In the genomic region with DNA sequence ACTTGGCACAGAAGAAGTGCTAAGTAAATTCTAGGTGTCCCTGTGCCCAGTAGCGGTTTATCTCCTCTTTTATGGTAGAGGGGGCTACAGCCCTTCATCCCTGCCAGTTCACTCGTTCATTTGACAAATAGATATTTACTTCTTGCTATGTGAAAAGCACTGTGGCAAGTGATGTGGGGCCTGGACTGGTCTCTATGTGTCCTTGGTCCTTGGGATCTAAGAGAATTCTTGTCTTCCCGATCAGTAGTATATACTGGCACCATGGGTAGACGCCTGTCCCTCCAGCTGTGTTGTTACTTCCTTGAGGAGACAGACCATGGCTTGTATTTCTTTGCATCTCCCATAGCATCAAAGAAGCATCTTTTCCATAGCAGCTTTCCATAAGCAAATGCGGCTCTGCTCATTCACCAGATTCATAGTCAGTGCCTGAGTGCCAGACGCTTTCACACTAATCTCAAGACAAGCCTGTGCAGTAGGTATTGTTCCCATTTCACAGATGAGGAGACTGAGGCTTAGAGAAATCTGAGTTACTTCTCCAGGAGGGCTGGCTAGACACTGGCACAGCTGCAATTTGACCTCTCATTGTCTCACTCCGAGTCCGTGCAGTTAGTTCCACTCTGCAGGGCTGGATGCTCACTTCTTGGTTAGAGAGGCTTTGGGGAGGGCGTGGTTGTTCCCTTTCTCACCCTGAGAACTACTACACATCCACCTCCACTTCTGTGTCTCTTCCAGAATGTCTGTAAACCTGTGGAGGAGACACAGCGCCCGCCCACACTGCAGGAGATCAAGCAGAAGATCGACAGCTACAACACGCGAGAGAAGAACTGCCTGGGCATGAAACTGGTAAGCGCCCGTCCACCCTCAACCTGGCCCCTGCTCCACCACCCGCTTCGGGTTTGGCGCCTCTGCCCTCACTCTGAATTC, we compare ENCODE assay signal across 9 cellular contexts. TPM values are rescaled to one million over a fixed set of nuclear protein-coding genes. Genes with fewer than 3 reads are reported as not detected.
DNase-seq lines count a peak whose midpoint lies in the region; ATAC-seq, FAIRE-seq and TF ChIP-seq lines count a peak whose summit lies in the region.
"Had no signal": no experiment of that assay in that cellular context is flagged by ENCODE, and none has a peak within 500 bp of the region (broad histone marks: within the 10 kb centered on the region; RNA-seq: fewer than 3 reads in every experiment).

No MANE protein-coding gene starts in this region.

- ATAC-seq in activated T-cell treated with anti-CD3 and anti-CD28 coated beads, Interleukin-2, amount 50 U/mL, for 4 hours, result peak; percentile 3 to 6
- ATAC-seq in HepG2 (no peak), HG03280 (IDR thresholded peaks at IDR 0.05; ENCODE audit: unreplicated experiment) (no peak), GM21737 (IDR thresholded peaks at IDR 0.05; ENCODE audit: unreplicated experiment) (no peak)
- no peak for ATAC-seq in stimulated activated memory B cell treated with anti-CD40 and anti-IgM and Interleukin-4, amounts not matched to agents 10 μg/mL and 1 μg/mL and 100 μg/mL, for 72 hours

- in situ Hi-C loops in HepG2 (cut with HindIII; ENCODE audit: extremely low pct_ligation_motif_present, low pct_unique_long_range_greater_than_20kb), result loop anchor here (5.0 kb wide), 2 partner anchors 40 to 95 kb away; no protein-coding TSS in a partner anchor

- TF ChIP-seq RAD21 in HepG2 (CRISPR knock-in tag; IDR thresholded peaks at IDR 0.05), result no peak

- H3K36me3 ChIP-seq in OCI-LY3 (replicated peaks; ENCODE audit: low read depth, low read length) (peaks cover 60% of the 10 kb centered on the region), HepG2 (replicated peaks in 1 of 2; ENCODE audit: control insufficient read depth in 1 of 2, insufficient read depth in 2 of 2, low read length in 2 of 2) (peaks cover 3 to 7% of the 10 kb centered on the region in 2 experiments; a peak in 1 of 5 replicates)

- POLR2A ChIA-PET in HepG2 (lab: Yijun Ruan, JAX), result no interaction called here

- peaks cover 83% of the 10 kb centered on the region for H3K4me1 Mint-ChIP-seq in activated T-cell treated with anti-CD3 and anti-CD28 coated beads, Interleukin-2, amount 50 U/mL, for 4 hours (ENCODE audit: low read depth)
- H3K4me1 Mint-ChIP-seq in stimulated activated memory B cell treated with anti-CD40 and anti-IgM and Interleukin-4, amounts not matched to agents 10 μg/mL and 1 μg/mL and 100 μg/mL, for 72 hours, result peaks cover 66% of the 10 kb centered on the region

- H3K27me3 Mint-ChIP-seq in activated T-cell treated with anti-CD3 and anti-CD28 coated beads, Interleukin-2, amount 50 U/mL, for 4 hours (ENCODE audit: low read depth), result no peaks in the 10 kb centered on the region
- H3K27me3 Mint-ChIP-seq in stimulated activated memory B cell treated with anti-CD40 and anti-IgM and Interleukin-4, amounts not matched to agents 10 μg/mL and 1 μg/mL and 100 μg/mL, for 72 hours, result no peaks in the 10 kb centered on the region

- peak overlapping the region; percentile 83 for H3K4me3 Mint-ChIP-seq in activated T-cell treated with anti-CD3 and anti-CD28 coated beads, Interleukin-2, amount 50 U/mL, for 4 hours
- no peak overlapping the region for H3K4me3 Mint-ChIP-seq in stimulated activated memory B cell treated with anti-CD40 and anti-IgM and Interleukin-4, amounts not matched to agents 10 μg/mL and 1 μg/mL and 100 μg/mL, for 72 hours

- intact Hi-C loops in HepG2 (cut with micrococcal nuclease; ENCODE audit: unreplicated experiment), result loop anchor here (1.0 to 2.0 kb wide), 3 partner anchors 37 to 92 kb away; a partner anchor contains a TSS

- H3K27me3 ChIP-seq in OCI-LY3 (ENCODE audit: low read depth, low read length) (no peaks in the 10 kb centered on the region), HepG2 (ENCODE audit: control insufficient read depth in 1 of 2, insufficient read depth in 2 of 2, low read length in 2 of 2) (no peaks in the 10 kb centered on the region)
- H3K27me3 ChIP-seq: left lung had no signal

- H3K4me2 ChIP-seq in OCI-LY3 (ENCODE audit: low read length) (no peak overlapping the region), HepG2 (ENCODE audit: low read depth, low read length) (no peak overlapping the region)

- H3K27ac ChIP-seq in OCI-LY3 (ENCODE audit: low read length) (peak overlapping the region; percentile 29), HepG2 (ENCODE audit: extremely low read length, insufficient read depth, low read length) (no peak overlapping the region)

- H3K9ac ChIP-seq in OCI-LY3 (ENCODE audit: low read length) (no peak overlapping the region), HepG2 (ENCODE audit: insufficient read depth, low read depth, low read length) (no peak overlapping the region)

- H2AFZ ChIP-seq in OCI-LY3 (ENCODE audit: low read depth, low read length) (no peak overlapping the region), HepG2 (ENCODE audit: low read length) (no peak overlapping the region)

- peak overlapping the region; percentile 100 for H3K27ac Mint-ChIP-seq in stimulated activated memory B cell treated with anti-CD40 and anti-IgM and Interleukin-4, amounts not matched to agents 10 μg/mL and 1 μg/mL and 100 μg/mL, for 72 hours

- CTCF ChIA-PET in HepG2 (lab: Yijun Ruan, JAX; ENCODE audit: low intra/inter-chr PET ratio, low total read pairs), result interaction anchor here (0.7 to 2.7 kb wide), 3 partner anchors 38 to 103 kb away, joined by 4 to 34 read pairs (median 33); no protein-coding TSS in a partner anchor

- H3K9me3 ChIP-seq in OCI-LY3 (ENCODE audit: insufficient read depth, low read length), result no peaks in the 10 kb centered on the region
- no peaks in the 10 kb centered on the region for H3K9me3 ChIP-seq in HepG2 (ENCODE audit: low read length)
- H3K9me3 ChIP-seq: left lung had no signal

- H3K4me1 ChIP-seq in OCI-LY3 (ENCODE audit: low read length), result peaks cover 47% of the 10 kb centered on the region
- no peaks in the 10 kb centered on the region for H3K4me1 ChIP-seq in HepG2 (ENCODE audit: insufficient read depth, low read length)

- no peak overlapping the region for H3K4me3 ChIP-seq in OCI-LY3 (ENCODE audit: low read length)
- no peak overlapping the region for H3K4me3 ChIP-seq in HepG2 (replicated peaks in 1 of 3; ENCODE audit: insufficient read depth in 1 of 3, low read depth in 2 of 3, low read length in 3 of 3)
- H3K4me3 ChIP-seq: left lung had no signal

- 79% methylated on average over 19 of the region's 19 CpGs for WGBS in HepG2 (ENCODE audit: low lambda C conversion rate)

- H3K9me3 Mint-ChIP-seq in activated T-cell treated with anti-CD3 and anti-CD28 coated beads, Interleukin-2, amount 50 U/mL, for 4 hours, result no peaks in the 10 kb centered on the region
- H3K9me3 Mint-ChIP-seq in stimulated activated memory B cell treated with anti-CD40 and anti-IgM and Interleukin-4, amounts not matched to agents 10 μg/mL and 1 μg/mL and 100 μg/mL, for 72 hours, result no peaks in the 10 kb centered on the region

- FAIRE-seq in HepG2 (lab: Jason Lieb, UNC), result no peak

- BruUV-seq in HepG2 (replicated peaks; lab: Mats Ljungman, UMichigan), result no TSS peak

- TF ChIP-seq EP300 in HepG2 (IDR thresholded peaks at IDR 0.05; ENCODE audit: low read depth in 2 of 2, low read length in 2 of 2) (no peak), HepG2 (CRISPR knock-in tag; IDR thresholded peaks at IDR 0.05; ENCODE audit: borderline replicate concordance) (no peak)

- peak; percentile 52 for DNase-seq in activated T-cell treated with anti-CD3 and anti-CD28 coated beads, Interleukin-2, amount 50 U/mL, for 4 hours
- DNase-seq in HepG2 (ENCODE audit: low spot score) (no peak), NCI-H1436 (lab: John Stamatoyannopoulos, UW) (no peak)
- DNase-seq: NCI-H1417 treated with DMSO at 0.1 percent for 48 hours had no signal

- H3K36me3 Mint-ChIP-seq in activated T-cell treated with anti-CD3 and anti-CD28 coated beads, Interleukin-2, amount 50 U/mL, for 4 hours (ENCODE audit: insufficient read depth), result peaks cover 51% of the 10 kb centered on the region
- peaks cover 57% of the 10 kb centered on the region for H3K36me3 Mint-ChIP-seq in stimulated activated memory B cell treated with anti-CD40 and anti-IgM and Interleukin-4, amounts not matched to agents 10 μg/mL and 1 μg/mL and 100 μg/mL, for 72 hours

- no peak for TF ChIP-seq POLR2A in HepG2 (IDR thresholded peaks at IDR 0.05; ENCODE audit: insufficient read depth in 1 of 2, low read depth in 2 of 2, low read length in 2 of 2)

- H3K79me2 ChIP-seq in OCI-LY3 (ENCODE audit: low read length) (peaks cover 51% of the 10 kb centered on the region), HepG2 (ENCODE audit: insufficient read depth, low read length) (no peaks in the 10 kb centered on the region)

- TF ChIP-seq CTCF in OCI-LY3 (IDR thresholded peaks at IDR 0.05; ENCODE audit: low read depth, low read length) (no peak), HepG2 (CRISPR knock-in tag; IDR thresholded peaks at IDR 0.05) (no peak)

- H4K20me1 ChIP-seq in OCI-LY3 (ENCODE audit: insufficient read depth, low read length) (peaks cover 56% of the 10 kb centered on the region), HepG2 (ENCODE audit: insufficient read depth, low read length) (no peaks in the 10 kb centered on the region; the same call in 1 of the 2 replicates)

RNA-seq across cellular contexts. Expression of a gene that starts 29.5 kb away (rescaled TPM):
- total RNA-seq in activated T-cell treated with anti-CD3 and anti-CD28 coated beads, Interleukin-2, amount 50 U/mL, for 4 hours, result 10 to 100 TPM; 40.8 to 49.0 (median 41.4) TPM
- total RNA-seq in HepG2 (2016; rRNA removed; fragmentation: Illumina TruSeq; extraction: Trizol), result 45.1 and 47.5 TPM in 2 replicates
- total RNA-seq in HepG2 (2016; cell fraction: cytosol; rRNA removed; fragmentation: Illumina TruSeq; extraction: Trizol; ENCODE audit: low read depth), result 43.1 and 44.2 TPM in 2 replicates
- 44.4 and 45.6 TPM in 2 replicates for total RNA-seq in HepG2 (2016; cell fraction: insoluble cytoplasmic fraction; rRNA removed; fragmentation: Illumina TruSeq; extraction: Trizol)
- total RNA-seq in HepG2 (2016; cell fraction: membrane; rRNA removed; fragmentation: Illumina TruSeq; extraction: Trizol), result 66.4 and 71.1 TPM in 2 replicates
- 33.0 and 33.9 TPM in 2 replicates for total RNA-seq in HepG2 (2016; cell fraction: nucleus; rRNA removed; fragmentation: Illumina TruSeq; extraction: Trizol)
- 61.1 and 64.9 TPM in 2 replicates for polyA plus RNA-seq in HepG2 (2011; rRNA removed)
- 57.5 and 59.2 TPM in 2 replicates for polyA plus RNA-seq in HepG2 (2011; cell fraction: cytosol; rRNA removed)
- polyA plus RNA-seq in HepG2 (2011; cell fraction: nucleus; rRNA removed), result 50.4 and 55.0 TPM in 2 replicates
- polyA plus RNA-seq in HepG2 (2012), result 35.2 and 37.1 TPM in 2 replicates
- 51.1 and 52.3 TPM in 2 replicates for polyA plus RNA-seq in HepG2 (2016; cell fraction: cytosol; fragmentation: Illumina TruSeq; extraction: Trizol; ENCODE audit: low read depth)
- polyA plus RNA-seq in HepG2 (2016; cell fraction: insoluble cytoplasmic fraction; fragmentation: Illumina TruSeq; extraction: Trizol; ENCODE audit: low read depth), result 56.4 and 58.1 TPM in 2 replicates
- 76.1 and 77.6 TPM in 2 replicates for polyA plus RNA-seq in HepG2 (2016; cell fraction: membrane; fragmentation: Illumina TruSeq; extraction: Trizol; ENCODE audit: low read depth)
- 56.2 and 57.6 TPM in 2 replicates for polyA plus RNA-seq in HepG2 (2016; cell fraction: nucleus; fragmentation: Illumina TruSeq; extraction: Trizol; ENCODE audit: insufficient read depth, low read depth)
- polyA minus RNA-seq in HepG2 (2011; rRNA and poly(A)+ RNA removed; ENCODE audit: low replicate concordance), result 48.8 and 93.5 TPM in 2 replicates
- 21.5 and 22.3 TPM in 2 replicates for polyA minus RNA-seq in HepG2 (2011; cell fraction: cytosol; rRNA and poly(A)+ RNA removed)
- 31.9 and 36.3 TPM in 2 replicates for polyA minus RNA-seq in HepG2 (2011; cell fraction: nucleus; rRNA and poly(A)+ RNA removed)

RNA-seq across cellular contexts. Expression of a gene that starts 52.5 kb away (rescaled TPM):
- 1 to 10 TPM; 5.3 to 7.7 (median 7.7) TPM for total RNA-seq in activated T-cell treated with anti-CD3 and anti-CD28 coated beads, Interleukin-2, amount 50 U/mL, for 4 hours
- 2.8 and 4.1 TPM in 2 replicates for total RNA-seq in HepG2 (2016; rRNA removed; fragmentation: Illumina TruSeq; extraction: Trizol)
- 0.44 and 0.81 TPM in 2 replicates for total RNA-seq in HepG2 (2016; cell fraction: cytosol; rRNA removed; fragmentation: Illumina TruSeq; extraction: Trizol; ENCODE audit: low read depth)
- total RNA-seq in HepG2 (2016; cell fraction: insoluble cytoplasmic fraction; rRNA removed; fragmentation: Illumina TruSeq; extraction: Trizol), result 3.1 and 4.0 TPM in 2 replicates
- 1.4 and 1.5 TPM in 2 replicates for total RNA-seq in HepG2 (2016; cell fraction: membrane; rRNA removed; fragmentation: Illumina TruSeq; extraction: Trizol)
- 1.7 and 2.7 TPM in 2 replicates for total RNA-seq in HepG2 (2016; cell fraction: nucleus; rRNA removed; fragmentation: Illumina TruSeq; extraction: Trizol)
- polyA plus RNA-seq in HepG2 (2011; rRNA removed), result 0.48 and 0.50 TPM in 2 replicates
- polyA plus RNA-seq in HepG2 (2011; cell fraction: cytosol; rRNA removed), result 0.31 and 0.43 TPM in 2 replicates
- polyA plus RNA-seq in HepG2 (2011; cell fraction: nucleus; rRNA removed), result 0.29 and 0.58 TPM in 2 replicates
- 0.40 and 0.43 TPM in 2 replicates for polyA plus RNA-seq in HepG2 (2012)
- polyA plus RNA-seq in HepG2 (2016; cell fraction: cytosol; fragmentation: Illumina TruSeq; extraction: Trizol; ENCODE audit: low read depth), result 0.10 and 0.25 TPM in 2 replicates
- 1.7 and 2.1 TPM in 2 replicates for polyA plus RNA-seq in HepG2 (2016; cell fraction: insoluble cytoplasmic fraction; fragmentation: Illumina TruSeq; extraction: Trizol; ENCODE audit: low read depth)
- polyA plus RNA-seq in HepG2 (2016; cell fraction: membrane; fragmentation: Illumina TruSeq; extraction: Trizol; ENCODE audit: low read depth), result 0.34 and 0.35 TPM in 2 replicates
- polyA plus RNA-seq in HepG2 (2016; cell fraction: nucleus; fragmentation: Illumina TruSeq; extraction: Trizol; ENCODE audit: insufficient read depth, low read depth), result 1.0 and 1.5 TPM in 2 replicates
- polyA minus RNA-seq in HepG2 (2011; rRNA and poly(A)+ RNA removed; ENCODE audit: low replicate concordance), result 0.80 and 17.9 TPM in 2 replicates
- 0.40 and 1.7 TPM in 2 replicates for polyA minus RNA-seq in HepG2 (2011; cell fraction: cytosol; rRNA and poly(A)+ RNA removed)
- 1.2 and 2.0 TPM in 2 replicates for polyA minus RNA-seq in HepG2 (2011; cell fraction: nucleus; rRNA and poly(A)+ RNA removed)

Comparison
In these comparisons a context has a peak if more than half of its experiments do, and no peak if none do; other contexts are left out.
1. ATAC-seq: peak in activated T-cell treated with anti-CD3 and anti-CD28 coated beads, Interleukin-2, amount 50 U/mL, for 4 hours (2 of 2); none in HepG2 (single experiment), stimulated activated memory B cell treated with anti-CD40 and anti-IgM and Interleukin-4, amounts not matched to agents 10 μg/mL and 1 μg/mL and 100 μg/mL, for 72 hours (single experiment), HG03280 (single experiment) and GM21737 (single experiment).